ENCODE assay signal across 11 cellular contexts in genomic region chr2:177282101-177282573, GRCh38. TPM values are rescaled to one million over a fixed set of nuclear protein-coding genes. Genes with fewer than 3 reads are reported as not detected.
DNase-seq lines count a peak whose midpoint lies in the region; ATAC-seq and TF ChIP-seq lines count a peak whose summit lies in the region.
"Had no signal": no experiment of that assay in that cellular context is flagged by ENCODE, and none has a peak within 500 bp of the region (broad histone marks: within the 10 kb centered on the region; RNA-seq: fewer than 3 reads in every experiment).

No MANE protein-coding gene starts in this region.

- POLR2A ChIA-PET in T-cell (lab: Charles Lee): no interaction called here

- H3K27ac ChIP-seq in HL-60 (replicated peaks) (peak overlapping the region; percentile 72), psoas muscle (peak overlapping the region; percentile 62)

- no peak overlapping the region for H3K27ac Mint-ChIP-seq in T-cell
- H3K27ac Mint-ChIP-seq in activated T-helper 2 cell treated with anti-CD3 and anti-CD28 coated beads, Interferon-gamma antibody, Interleukin-2, Interleukin-4, amounts not matched to agents 10 μg/mL and 5 μg/mL and 100 μg/mL, durations not matched to agents 14 hours and 24 hours and 36 hours: no peak overlapping the region

- H3K4me3 ChIP-seq in HL-60 (replicated peaks; ENCODE audit: insufficient read depth, low read length): no peak overlapping the region
- H3K4me3 ChIP-seq in choroid plexus epithelial cell (ENCODE audit: low read depth, low read length): no peak overlapping the region
- no peak overlapping the region for H3K4me3 ChIP-seq in psoas muscle
- H3K4me3 ChIP-seq: dorsolateral prefrontal cortex had no signal

- no peaks in the 10 kb centered on the region for H3K9me3 Mint-ChIP-seq in T-cell
- H3K9me3 Mint-ChIP-seq in activated T-helper 2 cell treated with anti-CD3 and anti-CD28 coated beads, Interferon-gamma antibody, Interleukin-2, Interleukin-4, amounts not matched to agents 10 μg/mL and 5 μg/mL and 100 μg/mL, durations not matched to agents 14 hours and 24 hours and 36 hours: no peaks in the 10 kb centered on the region
- H3K9me3 Mint-ChIP-seq: neural crest cell had no signal

- intact Hi-C loops in psoas muscle (cut with DNase I): loop anchor here in 1 of 2 donors (5.0 kb wide), 1 partner anchor 45 kb away; no protein-coding TSS in a partner anchor
- intact Hi-C loops in activated T-helper 2 cell treated with anti-CD3 and anti-CD28 coated beads, Interferon-gamma antibody, Interleukin-2, Interleukin-4, amounts not matched to agents 10 μg/mL and 5 μg/mL and 100 μg/mL, durations not matched to agents 14 hours and 24 hours and 36 hours (cut with micrococcal nuclease): no loop called here

- peaks cover 4% of the 10 kb centered on the region for H3K36me3 Mint-ChIP-seq in T-cell
- H3K36me3 Mint-ChIP-seq in activated T-helper 2 cell treated with anti-CD3 and anti-CD28 coated beads, Interferon-gamma antibody, Interleukin-2, Interleukin-4, amounts not matched to agents 10 μg/mL and 5 μg/mL and 100 μg/mL, durations not matched to agents 14 hours and 24 hours and 36 hours (ENCODE audit: low read depth): peaks cover 9% of the 10 kb centered on the region

- peaks cover 0 to 3% (median 0%) of the 10 kb centered on the region in 3 donors for H3K4me1 Mint-ChIP-seq in T-cell
- peaks cover 16% of the 10 kb centered on the region for H3K4me1 Mint-ChIP-seq in activated T-helper 2 cell treated with anti-CD3 and anti-CD28 coated beads, Interferon-gamma antibody, Interleukin-2, Interleukin-4, amounts not matched to agents 10 μg/mL and 5 μg/mL and 100 μg/mL, durations not matched to agents 14 hours and 24 hours and 36 hours (ENCODE audit: low read depth)
- H3K4me1 Mint-ChIP-seq: neural crest cell had no signal

- 14 to 32% (median 17%) methylated on average over 3 of the region's 3 CpGs for WGBS in psoas muscle, 3 donors

- CTCF ChIA-PET in T-cell (lab: Charles Lee): interaction anchor here (0.6 to 1.3 kb wide), 4 partner anchors 10 to 117 kb away, joined by 3 to 6 read pairs (median 4); no protein-coding TSS in a partner anchor

- H3K27me3 Mint-ChIP-seq in T-cell: no peaks in the 10 kb centered on the region
- H3K27me3 Mint-ChIP-seq in activated T-helper 2 cell treated with anti-CD3 and anti-CD28 coated beads, Interferon-gamma antibody, Interleukin-2, Interleukin-4, amounts not matched to agents 10 μg/mL and 5 μg/mL and 100 μg/mL, durations not matched to agents 14 hours and 24 hours and 36 hours (ENCODE audit: low read depth): no peaks in the 10 kb centered on the region

- H3K27me3 ChIP-seq in HL-60 (ENCODE audit: insufficient read depth, poor library complexity, severe bottlenecking) (no peaks in the 10 kb centered on the region), psoas muscle (ENCODE audit: insufficient read depth in 3 of 3, low read length in 2 of 3) (no peaks in the 10 kb centered on the region)
- H3K27me3 ChIP-seq: dorsolateral prefrontal cortex had no signal

- DNase-seq in HL-60 (ENCODE audit: low read depth in 1 of 2, low spot score in 1 of 2): no peak
- peak; percentile 68 for DNase-seq in choroid plexus epithelial cell (ENCODE audit: low read depth)
- DNase-seq in psoas muscle: peak in 1 of 2 donors; percentile 71
- DNase-seq in SHP77 (lab: John Stamatoyannopoulos, UW): no peak
- no peak for DNase-seq in hippocampal formation (lab: John Stamatoyannopoulos, UW)
- DNase-seq in T-cell: no peak
- DNase-seq in activated T-helper 2 cell treated with anti-CD3 and anti-CD28 coated beads, Interferon-gamma antibody, Interleukin-2, Interleukin-4, amounts not matched to agents 10 μg/mL and 5 μg/mL and 100 μg/mL, durations not matched to agents 14 hours and 24 hours and 36 hours (ENCODE audit: low spot score): no peak
- DNase-seq: stimulated activated naive CD8-positive, alpha-beta T cell treated with anti-CD3 and anti-CD28 coated beads, Interleukin-15, Interleukin-2, amounts not matched to agents 100 U/mL and 50 U/mL, for 24 hours had no signal

- peaks cover 28% of the 10 kb centered on the region for H3K4me1 ChIP-seq in psoas muscle

- TF ChIP-seq CTCF in HL-60 (IDR thresholded peaks at IDR 0.05; ENCODE audit: insufficient read depth, low read length): no peak
- TF ChIP-seq CTCF in choroid plexus epithelial cell (conservative IDR thresholded peaks at IDR 0.05; ENCODE audit: low read depth, low read length): no peak
- TF ChIP-seq CTCF in psoas muscle (IDR thresholded peaks at IDR 0.05): no peak

- no peak overlapping the region for H3K4me3 Mint-ChIP-seq in T-cell
- no peak overlapping the region for H3K4me3 Mint-ChIP-seq in activated T-helper 2 cell treated with anti-CD3 and anti-CD28 coated beads, Interferon-gamma antibody, Interleukin-2, Interleukin-4, amounts not matched to agents 10 μg/mL and 5 μg/mL and 100 μg/mL, durations not matched to agents 14 hours and 24 hours and 36 hours (ENCODE audit: low read depth)
- H3K4me3 Mint-ChIP-seq: neural crest cell had no signal

- H3K36me3 ChIP-seq in psoas muscle (ENCODE audit: insufficient read depth in 1 of 2, low read depth in 1 of 2): no peaks in the 10 kb centered on the region

- ATAC-seq in GM19023 (IDR thresholded peaks at IDR 0.05; ENCODE audit: unreplicated experiment) (peak; percentile 19), psoas muscle (peak; percentile 80 to 95 (median 90)), T-cell (replicated peaks in 1 of 4) (no peak)

- no peaks in the 10 kb centered on the region for H3K9me3 ChIP-seq in psoas muscle

RNA-seq across cellular contexts. Expression of gene NFE2L2, which starts 17.6 kb away (rescaled TPM):
- 100 to 1,000 TPM in 1 of 4 donors, 10 to 100 TPM in 3; 42.4 to 127 (median 66.0) TPM for total RNA-seq in psoas muscle
- 10 to 100 TPM; 44.4 to 56.6 (median 51.5) TPM for polyA plus RNA-seq in psoas muscle
- total RNA-seq in T-cell: 10 to 100 TPM; 54.3 to 77.0 (median 73.8) TPM
- 55.8 and 56.2 TPM in 2 replicates for total RNA-seq in activated T-helper 2 cell treated with anti-CD3 and anti-CD28 coated beads, Interferon-gamma antibody, Interleukin-2, Interleukin-4, amounts not matched to agents 10 μg/mL and 5 μg/mL and 100 μg/mL, durations not matched to agents 14 hours and 24 hours and 36 hours

Comparison
In these comparisons a context has a peak if more than half of its experiments do, and no peak if none do; other contexts are left out.
1. ATAC-seq: peak in GM19023 (single experiment) and psoas muscle (4 of 4); none in T-cell (0 of 4).